Comparison of ENCODE assay signal across 25 cellular contexts in the genomic region with DNA sequence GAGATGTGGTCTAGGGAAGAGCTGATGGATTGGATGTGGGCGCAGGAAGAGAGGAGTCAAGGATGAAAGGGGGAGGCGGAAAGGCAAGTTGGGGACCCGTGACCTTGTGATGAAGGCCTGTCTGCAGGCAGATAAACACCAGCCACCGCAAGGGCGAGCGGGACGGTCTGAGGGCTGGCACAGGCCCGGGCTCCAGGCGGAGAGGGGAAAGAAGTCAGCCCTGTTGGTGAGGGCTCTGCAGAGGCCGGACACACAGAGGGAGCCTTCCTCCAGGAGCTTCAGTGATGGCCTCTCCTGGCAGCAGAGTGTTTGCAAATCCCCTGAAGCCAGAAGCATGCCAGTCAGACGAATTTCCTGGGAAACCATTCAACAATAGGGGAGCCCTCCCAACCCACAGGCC.
"Had no signal": no experiment of that assay in that cellular context is flagged by ENCODE, and none has a peak within 500 bp of the region (broad histone marks: within the 10 kb centered on the region; RNA-seq: fewer than 3 reads in every experiment).

No MANE protein-coding gene starts in this region.

- ATAC-seq: activated CD8-positive, alpha-beta T cell treated with anti-CD3 and anti-CD28 coated beads for 36 hours; activated T-cell treated with anti-CD3 and anti-CD28 coated beads, Interleukin-2, amount 50 U/mL, for 72 hours; SK-N-SH treated with all-trans-retinoic acid at 6 μM for 48 hours had no signal

- H3K36me3 ChIP-seq: Peyer's patch, SJSA1 had no signal

- H3K4me2 ChIP-seq: KMS-11 had no signal

- H3K9ac ChIP-seq: KMS-11 had no signal

- H3K9me3 ChIP-seq: Peyer's patch, SJSA1 had no signal

- H3K4me3 ChIP-seq: Peyer's patch, SJSA1 had no signal

- DNase-seq: activated CD4-positive, alpha-beta T cell treated with anti-CD3 and anti-CD28 coated beads for 4 hours; activated CD8-positive, alpha-beta memory T cell treated with anti-CD3 and anti-CD28 coated beads, Interleukin-2, amount 50 U/mL, for 4 hours; activated CD8-positive, alpha-beta T cell treated with anti-CD3 and anti-CD28 coated beads for 36 hours; activated gamma-delta T cell treated with Interleukin-2 at 50 U/mL for 16 hours; activated naive CD4-positive, alpha-beta T cell treated with anti-CD3 and anti-CD28 coated beads, Interleukin-2, amount 10 ng/mL, durations not matched to agents 7 days and 5 days; activated naive CD8-positive, alpha-beta T cell treated with anti-CD3 and anti-CD28 coated beads for 36 hours; activated T-cell treated with anti-CD3 and anti-CD28 coated beads, Interleukin-2, amount 50 U/mL, for 72 hours; NCI-H1092; NCI-H1417; NCI-H2029 treated with DMSO at 0.1 percent for 48 hours; NCI-H345; NCI-H510A; NCI-H526 treated with DMSO at 0.1 percent for 48 hours; NCI-H82; OCI-M1; Peyer's patch; SHP77; SW 1271 had no signal

- H3K27ac ChIP-seq: KMS-11, Peyer's patch, RWPE1, SJSA1, VCaP had no signal

- H3K27ac Mint-ChIP-seq: activated CD8-positive, alpha-beta T cell treated with anti-CD3 and anti-CD28 coated beads for 36 hours; activated naive CD4-positive, alpha-beta T cell treated with anti-CD3 and anti-CD28 coated beads, Interleukin-2, amount 10 ng/mL, durations not matched to agents 7 days and 5 days; activated naive CD8-positive, alpha-beta T cell treated with anti-CD3 and anti-CD28 coated beads for 36 hours; activated T-cell treated with anti-CD3 and anti-CD28 coated beads, Interleukin-2, amount 50 U/mL, for 72 hours; activated T-helper 2 cell treated with anti-CD3 and anti-CD28 coated beads, Interferon-gamma antibody, Interleukin-2, Interleukin-4, amounts not matched to agents 10 μg/mL and 5 μg/mL and 100 μg/mL, durations not matched to agents 14 hours and 24 hours and 36 hours; T-helper 1 cell treated with Interleukin-12 subunit alpha and Interleukin-12 subunit beta and Interleukin-4 antibody, amounts not matched to agents 30 μg/mL and 1 μg/mL, for 36 hours had no signal

- H3K4me1 ChIP-seq: Peyer's patch, SJSA1 had no signal

- H3K27me3 ChIP-seq: Peyer's patch, SJSA1 had no signal

- H3K9me3 Mint-ChIP-seq: activated T-helper 2 cell treated with anti-CD3 and anti-CD28 coated beads, Interferon-gamma antibody, Interleukin-2, Interleukin-4, amounts not matched to agents 10 μg/mL and 5 μg/mL and 100 μg/mL, durations not matched to agents 14 hours and 24 hours and 36 hours had no signal

- H3K4me3 Mint-ChIP-seq: activated CD8-positive, alpha-beta T cell treated with anti-CD3 and anti-CD28 coated beads for 36 hours; activated naive CD4-positive, alpha-beta T cell treated with anti-CD3 and anti-CD28 coated beads, Interleukin-2, amount 10 ng/mL, durations not matched to agents 7 days and 5 days; activated naive CD8-positive, alpha-beta T cell treated with anti-CD3 and anti-CD28 coated beads for 36 hours; activated T-cell treated with anti-CD3 and anti-CD28 coated beads, Interleukin-2, amount 50 U/mL, for 72 hours; T-helper 1 cell treated with Interleukin-12 subunit alpha and Interleukin-12 subunit beta and Interleukin-4 antibody, amounts not matched to agents 30 μg/mL and 1 μg/mL, for 36 hours had no signal
